Comparison of ENCODE assay signal across 8 cellular contexts in the genomic region with DNA sequence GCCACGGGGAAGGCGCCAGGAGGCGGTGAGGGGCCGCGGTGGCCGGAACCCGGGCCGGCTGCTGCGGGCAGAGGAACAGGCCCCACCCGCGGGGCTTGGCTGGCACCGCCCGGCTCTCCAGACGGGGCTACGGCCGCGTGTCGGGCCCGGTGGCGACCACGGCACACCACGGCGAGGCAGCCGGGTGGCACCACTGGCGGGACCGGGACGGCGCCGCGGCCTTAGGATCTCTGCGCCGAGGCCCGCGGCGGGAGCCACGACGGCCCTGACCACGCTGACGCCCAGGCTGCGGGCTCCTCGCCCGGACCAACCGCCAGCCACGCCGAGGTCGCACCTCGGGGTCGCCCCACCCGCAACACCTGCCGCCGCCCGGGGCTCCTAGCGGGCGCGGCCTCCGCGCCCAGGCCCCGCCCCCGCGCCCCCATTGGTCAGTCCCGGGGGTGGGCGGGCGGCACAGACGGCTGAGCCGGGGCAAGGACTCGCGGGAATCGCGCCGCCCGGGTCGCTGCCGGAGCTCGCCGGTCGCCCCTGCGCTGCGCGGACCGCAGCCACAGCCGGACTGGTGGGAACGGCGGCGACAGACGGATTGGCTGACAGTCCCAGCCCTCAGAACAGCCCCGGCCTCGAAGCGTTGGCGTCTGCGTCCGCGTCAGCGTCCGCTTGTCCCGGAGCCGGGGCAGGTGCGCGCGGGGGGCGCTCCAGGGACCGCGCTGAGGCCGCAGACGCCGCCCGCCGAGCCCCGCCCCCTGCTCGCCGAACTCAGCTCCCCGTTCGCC. TPM values are rescaled to one million over a fixed set of nuclear protein-coding genes. Genes with fewer than 3 reads are reported as not detected.
A peak's percentile ranks its signal among the peaks of the same experiment; 100 is the strongest.
DNase-seq lines count a peak whose midpoint lies in the region; ATAC-seq, FAIRE-seq and TF ChIP-seq lines count a peak whose summit lies in the region.

A gene with protein sequence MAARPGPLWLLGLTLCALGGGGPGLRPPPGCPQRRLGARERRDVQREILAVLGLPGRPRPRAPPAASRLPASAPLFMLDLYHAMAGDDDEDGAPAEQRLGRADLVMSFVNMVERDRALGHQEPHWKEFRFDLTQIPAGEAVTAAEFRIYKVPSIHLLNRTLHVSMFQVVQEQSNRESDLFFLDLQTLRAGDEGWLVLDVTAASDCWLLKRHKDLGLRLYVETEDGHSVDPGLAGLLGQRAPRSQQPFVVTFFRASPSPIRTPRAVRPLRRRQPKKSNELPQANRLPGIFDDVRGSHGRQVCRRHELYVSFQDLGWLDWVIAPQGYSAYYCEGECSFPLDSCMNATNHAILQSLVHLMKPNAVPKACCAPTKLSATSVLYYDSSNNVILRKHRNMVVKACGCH (plus strand): TSS at position 491 of the 776 bp plus-strand sequence. CDS start 356 bp downstream, outside the sequence.

- H3K27ac Mint-ChIP-seq in neural crest cell (ENCODE audit: unreplicated experiment), result no peak within 1 kb of the TSS

- peaks cover 49% of the 10 kb centered on the region for H3K27me3 Mint-ChIP-seq in neural crest cell (ENCODE audit: low read depth)

- peak; percentile 92 for DNase-seq in 8988T
- peak; percentile 80 for DNase-seq in GM18507 (ENCODE audit: extremely low spot score, insufficient read length, low read depth)
- DNase-seq in NCI-H748 (lab: John Stamatoyannopoulos, UW; ENCODE audit: unreplicated experiment), result peak; percentile 100
- peak; percentile 34 for DNase-seq in activated CD8-positive, alpha-beta memory T cell treated with anti-CD3 and anti-CD28 coated beads, Interleukin-2, amount 50 U/mL, for 1 hour (ENCODE audit: extremely low read depth)
- peak; percentile 71 to 76 for DNase-seq in erythroblast (lab: John Stamatoyannopoulos, UW)
- peak; percentile 37 for DNase-seq in neural crest cell (ENCODE audit: low read depth, low spot score)

- no peaks in the 10 kb centered on the region for H3K9me3 ChIP-seq in stomach smooth muscle (ENCODE audit: control insufficient read depth in 2 of 2, low read length in 2 of 2)

- no peaks in the 10 kb centered on the region for H3K9me3 Mint-ChIP-seq in neural crest cell

- FAIRE-seq in GM18507 (lab: Jason Lieb, UNC), result no peak

- H3K36me3 ChIP-seq in stomach smooth muscle (ENCODE audit: control insufficient read depth in 2 of 2, insufficient read depth in 2 of 2, low read length in 2 of 2), result peaks cover 10 to 12% of the 10 kb centered on the region in 2 donors

- no peak within 1 kb of the TSS for H3K9ac ChIP-seq in stomach smooth muscle (ENCODE audit: low read length in 2 of 2)

- H3K27me3 ChIP-seq in stomach smooth muscle (ENCODE audit: control insufficient read depth in 1 of 2, insufficient read depth in 2 of 2, low read length in 2 of 2), result peaks cover 9 to 12% of the 10 kb centered on the region in 2 donors

- no peaks in the 10 kb centered on the region for H3K4me1 Mint-ChIP-seq in neural crest cell

- ATAC-seq in HG03095 (IDR thresholded peaks at IDR 0.05; ENCODE audit: unreplicated experiment), result peak; percentile 68

- peak within 1 kb of the TSS; percentile 8 to 66 for H3K4me3 ChIP-seq in stomach smooth muscle (ENCODE audit: low read length in 2 of 2)

- H3K27ac ChIP-seq in stomach smooth muscle (ENCODE audit: low read length), result no peak within 1 kb of the TSS

- peak within 1 kb of the TSS; percentile 75 for H3K4me3 Mint-ChIP-seq in neural crest cell

- TF ChIP-seq POLR2A in erythroblast (IDR thresholded peaks at IDR 0.05; ENCODE audit: low read length), result no peak

- TF ChIP-seq CTCF in neural crest cell (conservative IDR thresholded peaks at IDR 0.05), result no peak

- peaks cover 5% of the 10 kb centered on the region for H3K36me3 Mint-ChIP-seq in neural crest cell (ENCODE audit: low read depth)

- peaks cover 14% of the 10 kb centered on the region for H3K4me1 ChIP-seq in stomach smooth muscle (ENCODE audit: control insufficient read depth, insufficient read depth, low read length)

RNA-seq across cellular contexts. Expression of the gene that starts here (rescaled TPM):
- 0.19 TPM in 1 of 2 replicates, not detected in the other for total RNA-seq in neural crest cell

Comparison
In these comparisons a context has a peak if more than half of its experiments do, and no peak if none do; other contexts are left out.
1. Peak in DNase-seq in neural crest cell; RNA of the gene not detected or under 1 TPM.
2. DNase-seq: peak in every context shown above with its lines; median percentile 100 in NCI-H748; 92 in 8988T; 80 in GM18507; 74 in erythroblast; 37 in neural crest cell; 34 in activated CD8-positive, alpha-beta memory T cell treated with anti-CD3 and anti-CD28 coated beads, Interleukin-2, amount 50 U/mL, for 1 hour.